12 cellular contexts compared by ENCODE assay signal in the genomic region with DNA sequence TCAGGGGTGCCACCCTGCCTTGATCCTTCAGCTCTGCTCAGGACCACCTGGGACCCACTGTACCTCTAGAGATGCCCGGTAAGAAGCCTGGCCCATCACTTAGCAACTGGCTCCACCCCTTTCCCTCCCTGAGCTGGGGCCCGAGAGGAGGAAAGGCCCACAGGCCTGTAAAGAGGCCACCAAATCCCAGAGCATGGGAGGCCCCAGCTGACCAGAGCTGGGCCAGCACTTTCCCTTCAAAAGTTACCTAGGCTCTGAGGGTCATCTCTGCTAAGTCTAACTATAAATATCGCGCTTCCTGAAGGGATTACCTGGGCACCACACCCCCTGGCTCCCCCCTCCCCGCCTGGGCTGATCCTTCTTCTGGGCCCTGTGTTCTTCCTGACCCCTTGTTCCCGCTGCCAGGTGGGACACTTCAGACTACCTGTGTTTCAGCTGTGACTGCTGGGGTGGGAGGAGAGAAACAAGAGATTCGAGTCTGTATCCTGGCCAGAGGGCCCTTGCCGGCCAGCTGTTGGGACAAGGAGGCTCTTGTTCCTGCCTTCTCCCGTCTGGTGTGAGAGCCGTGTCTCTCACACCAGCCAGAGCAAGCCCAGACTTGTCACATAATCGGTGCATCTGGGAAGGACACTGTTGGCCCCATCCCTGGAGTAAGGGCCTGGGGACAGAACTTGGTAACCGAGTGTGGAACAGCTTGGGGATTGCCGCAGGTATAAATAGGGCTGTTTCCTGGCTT. TPM values are rescaled to one million over a fixed set of nuclear protein-coding genes. Genes with fewer than 3 reads are reported as not detected.
DNase-seq lines count a peak whose midpoint lies in the region; ATAC-seq and TF ChIP-seq lines count a peak whose summit lies in the region.
"Had no signal": no experiment of that assay in that cellular context is flagged by ENCODE, and none has a peak within 500 bp of the region (broad histone marks: within the 10 kb centered on the region; RNA-seq: fewer than 3 reads in every experiment).

No MANE protein-coding gene starts in this region.

- no peak overlapping the region for H3K4me3 ChIP-seq in HCT116 (replicated peaks in 1 of 2; ENCODE audit: low read depth in 1 of 2, low read length in 2 of 2)
- peak overlapping the region; percentile 18; the same call in 1 of the 2 replicates for H3K4me3 ChIP-seq in iPS-20b (ENCODE audit: low read length)
- peak overlapping the region in 2 of 3 donors; percentile 6 to 40 for H3K4me3 ChIP-seq in skeletal muscle tissue (ENCODE audit: low read length in 3 of 3)

- no peak overlapping the region for H2AFZ ChIP-seq in HCT116 (ENCODE audit: low read depth, low read length, poor library complexity, severe bottlenecking)

- no peak overlapping the region for H3K4me2 ChIP-seq in HCT116 (ENCODE audit: low read length)

- H3K27me3 ChIP-seq in HCT116 (ENCODE audit: insufficient read depth, low read length) (no peaks in the 10 kb centered on the region), iPS-20b (ENCODE audit: insufficient read depth, low read length) (no peaks in the 10 kb centered on the region), skeletal muscle tissue (ENCODE audit: control insufficient read depth in 3 of 3, insufficient read depth in 3 of 3, low read length in 3 of 3) (no peaks in the 10 kb centered on the region)

- H3K27ac Mint-ChIP-seq in brain, result peak overlapping the region; percentile 82 to 96 (median 91)
- no peak overlapping the region for H3K27ac Mint-ChIP-seq in activated T-cell treated with anti-CD3 and anti-CD28 coated beads, Interleukin-2, amount 50 U/mL, for 72 hours

- no peaks in the 10 kb centered on the region for H3K36me3 ChIP-seq in HCT116 (ENCODE audit: control insufficient read depth in 1 of 2, insufficient read depth in 2 of 2, low read length in 2 of 2)
- no peaks in the 10 kb centered on the region for H3K36me3 ChIP-seq in iPS-20b (ENCODE audit: insufficient read depth, low read depth, low read length)
- H3K36me3 ChIP-seq in skeletal muscle tissue (ENCODE audit: control insufficient read depth in 3 of 3, insufficient read depth in 3 of 3, low read length in 3 of 3), result peaks cover 0 to 2% (median 0%) of the 10 kb centered on the region in 3 donors

- H3K27me3 Mint-ChIP-seq in brain, result peaks cover 11% of the 10 kb centered on the region
- no peaks in the 10 kb centered on the region for H3K27me3 Mint-ChIP-seq in activated T-cell treated with anti-CD3 and anti-CD28 coated beads, Interleukin-2, amount 50 U/mL, for 72 hours (ENCODE audit: low read depth)

- H3K9me3 Mint-ChIP-seq in brain, result no peaks in the 10 kb centered on the region
- no peaks in the 10 kb centered on the region for H3K9me3 Mint-ChIP-seq in activated T-cell treated with anti-CD3 and anti-CD28 coated beads, Interleukin-2, amount 50 U/mL, for 72 hours

- H3K4me1 Mint-ChIP-seq in brain, result peaks cover 68% of the 10 kb centered on the region
- no peaks in the 10 kb centered on the region for H3K4me1 Mint-ChIP-seq in activated T-cell treated with anti-CD3 and anti-CD28 coated beads, Interleukin-2, amount 50 U/mL, for 72 hours (ENCODE audit: low read depth)

- H3K79me2 ChIP-seq in HCT116 (ENCODE audit: insufficient read depth, low read length), result no peaks in the 10 kb centered on the region

- BruUV-seq in HCT116 (replicated peaks; lab: Mats Ljungman, UMichigan), result no TSS peak

- no peak for TF ChIP-seq POLR2A in HCT116 (IDR thresholded peaks at IDR 0.05; ENCODE audit: borderline replicate concordance, extremely low read depth, insufficient read depth, insufficient read length)

- H3K9ac ChIP-seq in HCT116 (ENCODE audit: low read length) (no peak overlapping the region), iPS-20b (ENCODE audit: low read depth, low read length) (peak overlapping the region; percentile 39; the same call in 1 of the 2 replicates), skeletal muscle tissue (ENCODE audit: low read depth in 1 of 3, low read length in 3 of 3) (peak overlapping the region; percentile 62 to 69 (median 65))

- POLR2A ChIA-PET in HCT116 (lab: Charles Lee), result no interaction called here

- H4K20me1 ChIP-seq in HCT116 (ENCODE audit: insufficient read depth), result no peaks in the 10 kb centered on the region

- no peaks in the 10 kb centered on the region for H3K9me2 ChIP-seq in HCT116 (ENCODE audit: insufficient read depth)

- no peak for TF ChIP-seq RAD21 in HCT116 (IDR thresholded peaks at IDR 0.05; ENCODE audit: low read depth)

- CTCF ChIA-PET in HCT116 (lab: Charles Lee), result interaction anchor here (1.5 kb wide), 2 partner anchors 15 to 22 kb away, joined by 5 to 7 read pairs; a partner anchor contains a TSS

- peak overlapping the region in 4 of 5 experiments; percentile 7 to 64 (median 52) for H3K4me3 Mint-ChIP-seq in brain
- H3K4me3 Mint-ChIP-seq in activated T-cell treated with anti-CD3 and anti-CD28 coated beads, Interleukin-2, amount 50 U/mL, for 72 hours, result no peak overlapping the region

- RAD21 ChIA-PET in HCT116 (lab: Charles Lee; ENCODE audit: low non-redundant PET in 1 of 2, low total read pairs in 2 of 2, uncharacterized antibody in 2 of 2, unreplicated experiment in 2 of 2), result no interaction called here

- intact Hi-C loops in HCT116 (cut with micrococcal nuclease), result no loop called here

- no peak for TF ChIP-seq CTCF in HCT116 (IDR thresholded peaks at IDR 0.05 in 2 of 3, conservative IDR thresholded peaks at IDR 0.05 in 1 of 3; ENCODE audit: borderline replicate concordance in 1 of 3, insufficient read depth in 1 of 3, low read depth in 2 of 3, low read length in 2 of 3)
- TF ChIP-seq CTCF in brain (conservative IDR thresholded peaks at IDR 0.05), result no peak

- H3K9me3 ChIP-seq in HCT116 (ENCODE audit: control insufficient read depth in 1 of 2, insufficient read depth in 1 of 2, low read depth in 1 of 2, low read length in 2 of 2) (no peaks in the 10 kb centered on the region), iPS-20b (ENCODE audit: insufficient read depth, low read depth, low read length) (no peaks in the 10 kb centered on the region), skeletal muscle tissue (ENCODE audit: control insufficient read depth in 3 of 3, low read length in 3 of 3) (no peaks in the 10 kb centered on the region)

- peaks cover 10 to 31% of the 10 kb centered on the region in 2 experiments; a peak in 3 of 4 replicates for H3K4me1 ChIP-seq in HCT116 (ENCODE audit: control insufficient read depth in 1 of 2, insufficient read depth in 2 of 2, low read length in 2 of 2)
- H3K4me1 ChIP-seq in iPS-20b (ENCODE audit: insufficient read depth, low read length), result peaks cover 25% of the 10 kb centered on the region; the same call in 1 of the 2 replicates
- H3K4me1 ChIP-seq in skeletal muscle tissue (ENCODE audit: control insufficient read depth in 3 of 3, insufficient read depth in 3 of 3, low read length in 3 of 3), result peaks cover 51 to 62% (median 57%) of the 10 kb centered on the region in 3 donors

- peak overlapping the region; percentile 33; the same call in 1 of the 2 replicates for H3K27ac ChIP-seq in HCT116 (ENCODE audit: low read depth, low read length)
- H3K27ac ChIP-seq in iPS-20b (ENCODE audit: low read length), result peak overlapping the region; percentile 10
- peak overlapping the region; percentile 83 for H3K27ac ChIP-seq in skeletal muscle tissue (ENCODE audit: low read depth, low read length)

- DNase-seq in HCT116 (ENCODE audit: low read depth, low spot score) (no peak), NCI-H1930 (lab: John Stamatoyannopoulos, UW) (no peak), cerebellum (ENCODE audit: low spot score) (no peak), NCI-H1694 treated with DMSO at 0.1 percent for 48 hours (lab: John Stamatoyannopoulos, UW) (no peak)
- no peak for DNase-seq in activated T-cell treated with anti-CD3 and anti-CD28 coated beads, Interleukin-2, amount 50 U/mL, for 72 hours
- DNase-seq: GDM1, Kasumi-1 had no signal

- no peak for ATAC-seq in HCT116
- ATAC-seq in activated T-cell treated with anti-CD3 and anti-CD28 coated beads, Interleukin-2, amount 50 U/mL, for 72 hours (replicated peaks in 1 of 2), result no peak

- no peaks in the 10 kb centered on the region for H3K36me3 Mint-ChIP-seq in brain
- no peaks in the 10 kb centered on the region for H3K36me3 Mint-ChIP-seq in activated T-cell treated with anti-CD3 and anti-CD28 coated beads, Interleukin-2, amount 50 U/mL, for 72 hours (ENCODE audit: insufficient read depth in 2 of 2)

RNA-seq across cellular contexts. Expression of a gene that starts 22.8 kb away (rescaled TPM):
- 0.15 TPM for total RNA-seq in HCT116 (2021; ENCODE audit: unreplicated experiment)
- polyA plus RNA-seq in HCT116 (2012), result 0.22 and 0.31 TPM in 2 replicates
- 1.6 TPM for polyA plus RNA-seq in brain (ENCODE audit: insufficient read depth, low read depth, low replicate concordance)
- total RNA-seq in skeletal muscle tissue, result 8.9 TPM
- total RNA-seq in cerebellum, result not detected
- total RNA-seq in activated T-cell treated with anti-CD3 and anti-CD28 coated beads, Interleukin-2, amount 50 U/mL, for 72 hours, result not detected

RNA-seq across cellular contexts. Expression of a gene that starts 34.4 kb away (rescaled TPM):
- total RNA-seq in HCT116 (2021; ENCODE audit: unreplicated experiment) (1.6 TPM), skeletal muscle tissue (1.6 TPM), cerebellum (3.4 TPM)
- polyA plus RNA-seq in HCT116 (2012), result 0.97 and 1.3 TPM in 2 replicates
- polyA plus RNA-seq in brain (ENCODE audit: insufficient read depth, low read depth, low replicate concordance), result 1.4 TPM
- not detected for total RNA-seq in activated T-cell treated with anti-CD3 and anti-CD28 coated beads, Interleukin-2, amount 50 U/mL, for 72 hours
- total RNA-seq: T-helper 2 cell treated with Interferon-gamma antibody and Interleukin-4, amounts not matched to agents 100 ng/mL and 5 ng/mL, for 36 hours had no signal

RNA-seq across cellular contexts. Expression of a gene that starts 39.8 kb away (rescaled TPM):
- total RNA-seq in HCT116 (2021; ENCODE audit: unreplicated experiment) (0.32 TPM), skeletal muscle tissue (under 0.01 TPM), cerebellum (0.73 TPM)
- polyA plus RNA-seq in HCT116 (2012), result 0.14 TPM in 1 of 2 replicates, not detected in the other
- not detected for polyA plus RNA-seq in brain (ENCODE audit: insufficient read depth, low read depth, low replicate concordance)
- not detected for total RNA-seq in activated T-cell treated with anti-CD3 and anti-CD28 coated beads, Interleukin-2, amount 50 U/mL, for 72 hours
- total RNA-seq: kidney epithelial cell; T-helper 2 cell treated with Interferon-gamma antibody and Interleukin-4, amounts not matched to agents 100 ng/mL and 5 ng/mL, for 36 hours had no signal

RNA-seq across cellular contexts. Expression of a gene that starts 51.0 kb away (rescaled TPM):
- total RNA-seq in HCT116 (2021; ENCODE audit: unreplicated experiment) (12.8 TPM), skeletal muscle tissue (8.4 TPM), cerebellum (2.3 TPM)
- 13.6 and 15.6 TPM in 2 replicates for polyA plus RNA-seq in HCT116 (2012)
- 9.8 TPM for polyA plus RNA-seq in brain (ENCODE audit: insufficient read depth, low read depth, low replicate concordance)
- total RNA-seq in activated T-cell treated with anti-CD3 and anti-CD28 coated beads, Interleukin-2, amount 50 U/mL, for 72 hours, result 1 to 10 TPM; 3.7 to 4.1 TPM

RNA-seq across cellular contexts. Expression of a gene that starts 51.5 kb away (rescaled TPM):
- 101 TPM for total RNA-seq in HCT116 (2021; ENCODE audit: unreplicated experiment)
- 87.2 and 107 TPM in 2 replicates for polyA plus RNA-seq in HCT116 (2012)
- polyA plus RNA-seq in brain (ENCODE audit: insufficient read depth, low read depth, low replicate concordance), result 43.3 TPM
- total RNA-seq in skeletal muscle tissue, result 47.0 TPM
- 53.3 TPM for total RNA-seq in cerebellum
- total RNA-seq in activated T-cell treated with anti-CD3 and anti-CD28 coated beads, Interleukin-2, amount 50 U/mL, for 72 hours, result 100 to 1,000 TPM in 1 of 2 donors, 10 to 100 TPM in 1; 92.2 to 113 TPM

Comparison
In these comparisons a context has a peak if more than half of its experiments do, and no peak if none do; other contexts are left out.
1. H3K27ac ChIP-seq: peak in every context shown above with its lines; median percentile 83 in skeletal muscle tissue; 33 in HCT116; 10 in iPS-20b.
2. H3K4me3 ChIP-seq: peak in iPS-20b (single experiment) and skeletal muscle tissue (2 of 3); none in HCT116 (0 of 2).
3. H3K4me3 Mint-ChIP-seq: peak in brain (4 of 5); none in activated T-cell treated with anti-CD3 and anti-CD28 coated beads, Interleukin-2, amount 50 U/mL, for 72 hours (0 of 2).